In genomic region chr3:72802001-72802400, GRCh38 we compare ENCODE assay signal across 26 cellular contexts. TPM values are rescaled to one million over a fixed set of nuclear protein-coding genes. Genes with fewer than 3 reads are reported as not detected.
A peak's percentile ranks its signal among the peaks of the same experiment; 100 is the strongest.
DNase-seq lines count a peak whose midpoint lies in the region; ATAC-seq, FAIRE-seq and TF ChIP-seq lines count a peak whose summit lies in the region.
"Had no signal": no experiment of that assay in that cellular context is flagged by ENCODE, and none has a peak within 500 bp of the region (broad histone marks: within the 10 kb centered on the region; RNA-seq: fewer than 3 reads in every experiment).

No MANE protein-coding gene starts in this region.

- H4K20me1 ChIP-seq in mammary epithelial cell (ENCODE audit: insufficient read depth, low read length) (no peaks in the 10 kb centered on the region), keratinocyte (ENCODE audit: control insufficient read depth, extremely low read depth, insufficient read depth, low read length) (no peaks in the 10 kb centered on the region)
- H4K20me1 ChIP-seq: BLaER1 treated with 17β-estradiol and CSF1 and Interleukin-3, amounts not matched to agents 10 nM and 100 nM had no signal

- no peak overlapping the region for H3K27ac ChIP-seq in mammary epithelial cell (ENCODE audit: insufficient read depth, low read depth, low read length)
- no peak overlapping the region for H3K27ac ChIP-seq in keratinocyte (ENCODE audit: control insufficient read depth, insufficient read depth, low read length)
- H3K27ac ChIP-seq: A549; BLaER1 treated with 17β-estradiol and CSF1 and Interleukin-3, amounts not matched to agents 10 nM and 100 nM; GM23248 had no signal

- H3K27me3 ChIP-seq in mammary epithelial cell (ENCODE audit: insufficient read depth, low read length) (no peaks in the 10 kb centered on the region), keratinocyte (ENCODE audit: control insufficient read depth, extremely low read depth, insufficient read depth, low read length) (no peaks in the 10 kb centered on the region)
- H3K27me3 ChIP-seq: BE2C; BLaER1 treated with 17β-estradiol and CSF1 and Interleukin-3, amounts not matched to agents 10 nM and 100 nM had no signal

- H3K4me1 Mint-ChIP-seq in MCF 10A (ENCODE audit: insufficient read depth, unreplicated experiment) (no peaks in the 10 kb centered on the region), WTC11 (peaks cover 25% of the 10 kb centered on the region)
- H3K4me1 Mint-ChIP-seq: CD14-positive monocyte; CD8-positive, alpha-beta memory T cell had no signal

- H3K36me3 ChIP-seq in mammary epithelial cell (ENCODE audit: insufficient read depth, low read length): no peaks in the 10 kb centered on the region
- H3K36me3 ChIP-seq in keratinocyte (ENCODE audit: control insufficient read depth in 2 of 2, extremely low read depth in 1 of 2, insufficient read depth in 2 of 2, low read length in 2 of 2): peaks cover 0 to 2% of the 10 kb centered on the region in 2 experiments
- H3K36me3 ChIP-seq: BE2C had no signal

- H3K4me1 ChIP-seq in mammary epithelial cell (ENCODE audit: insufficient read depth, low read length): no peaks in the 10 kb centered on the region
- H3K4me1 ChIP-seq in keratinocyte (ENCODE audit: control insufficient read depth, extremely low read depth, insufficient read depth, low read length): no peaks in the 10 kb centered on the region
- H3K4me1 ChIP-seq: A549; BLaER1 treated with 17β-estradiol and CSF1 and Interleukin-3, amounts not matched to agents 10 nM and 100 nM had no signal

- H3K9me3 ChIP-seq in mammary epithelial cell (replicated peaks; ENCODE audit: insufficient read depth, low read length) (no peaks in the 10 kb centered on the region), keratinocyte (ENCODE audit: control insufficient read depth, low read depth, low read length) (no peaks in the 10 kb centered on the region)
- H3K9me3 ChIP-seq: A549; BE2C; BLaER1 treated with 17β-estradiol and CSF1 and Interleukin-3, amounts not matched to agents 10 nM and 100 nM had no signal

- in situ Hi-C loops in mammary epithelial cell (cut with MboI; ENCODE audit: low sequenced_read_pairs in 2 of 2): loop anchor here (25.0 kb wide), 4 partner anchors 140 to 1090 kb away; partner anchors contain the start of gene RYBP (in 1 of the 2)

- H3K4me2 ChIP-seq in mammary epithelial cell (ENCODE audit: insufficient read depth, low read depth, low read length) (no peak overlapping the region), keratinocyte (ENCODE audit: control insufficient read depth, extremely low read depth, insufficient read depth, low read depth, low read length) (no peak overlapping the region)
- H3K4me2 ChIP-seq: A549; BLaER1 treated with 17β-estradiol and CSF1 and Interleukin-3, amounts not matched to agents 10 nM and 100 nM had no signal

- intact Hi-C loops in MCF 10A (cut with micrococcal nuclease): no loop called here
- intact Hi-C loops in mammary epithelial cell (cut with micrococcal nuclease): no loop called here

- H3K36me3 Mint-ChIP-seq in MCF 10A (ENCODE audit: insufficient read depth, unreplicated experiment): no peaks in the 10 kb centered on the region
- no peaks in the 10 kb centered on the region for H3K36me3 Mint-ChIP-seq in WTC11

- H3K4me3 Mint-ChIP-seq in MCF 10A (ENCODE audit: unreplicated experiment) (no peak overlapping the region), WTC11 (no peak overlapping the region)
- H3K4me3 Mint-ChIP-seq: CD14-positive monocyte; CD4-positive, alpha-beta T cell; CD8-positive, alpha-beta memory T cell had no signal

- DNase-seq in MCF 10A (ENCODE audit: unreplicated experiment): no peak
- DNase-seq in mammary epithelial cell: no peak
- no peak for DNase-seq in WTC11 (ENCODE audit: low spot score)
- no peak for DNase-seq in keratinocyte (ENCODE audit: low read depth, low spot score)
- DNase-seq in kidney tubule cell (ENCODE audit: low spot score): no peak
- DNase-seq: 8988T; ACHN; AML-193; BE2C; CD4-positive, alpha-beta T cell; CD8-positive, alpha-beta memory T cell; DMS 273 treated with DMSO at 0.1 percent for 48 hours; DMS79; EL; GDM1; GM23248; HCEC 1CT had no signal

- TF ChIP-seq CTCF in MCF 10A (IDR thresholded peaks at IDR 0.05; ENCODE audit: unreplicated experiment): no peak
- TF ChIP-seq CTCF in mammary epithelial cell (conservative IDR thresholded peaks at IDR 0.05 in 1 of 2, IDR thresholded peaks at IDR 0.05 in 1 of 2; ENCODE audit: extremely low read depth in 1 of 2, insufficient read depth in 1 of 2, low read depth in 1 of 2, low read length in 2 of 2): no peak
- no peak for TF ChIP-seq CTCF in WTC11 (IDR thresholded peaks at IDR 0.05)
- no peak for TF ChIP-seq CTCF in keratinocyte (optimal IDR thresholded peaks at IDR 0.05 in 1 of 3, IDR thresholded peaks at IDR 0.05 in 1 of 3, conservative IDR thresholded peaks at IDR 0.05 in 1 of 3; ENCODE audit: extremely low read depth in 1 of 3, insufficient read depth in 2 of 3, low read length in 3 of 3)

- POLR2A ChIA-PET in MCF 10A (lab: Yijun Ruan, JAX): interaction anchor here (0.7 kb wide), 1 partner anchor 110 kb away, joined by 3 read pairs; no protein-coding TSS in a partner anchor
- POLR2A ChIA-PET in WTC11 (lab: Charles Lee): no interaction called here

- ATAC-seq in WTC11 (peak; percentile 71), GM21526 (IDR thresholded peaks at IDR 0.05; ENCODE audit: low FRiP score, unreplicated experiment) (no peak), GM21528 (IDR thresholded peaks at IDR 0.05; ENCODE audit: low FRiP score, unreplicated experiment) (no peak)
- ATAC-seq: A549, GM12878 had no signal

- H3K27me3 Mint-ChIP-seq in MCF 10A (ENCODE audit: insufficient read depth, unreplicated experiment) (no peaks in the 10 kb centered on the region), WTC11 (ENCODE audit: low read depth) (no peaks in the 10 kb centered on the region)
- H3K27me3 Mint-ChIP-seq: CD4-positive, alpha-beta T cell; CD8-positive, alpha-beta memory T cell had no signal

- H3K27ac Mint-ChIP-seq in MCF 10A (ENCODE audit: low read depth, unreplicated experiment) (peak overlapping the region; percentile 10), WTC11 (peak overlapping the region; percentile 20; the same call in 1 of the 2 replicates)
- H3K27ac Mint-ChIP-seq: CD4-positive, alpha-beta T cell had no signal

- FAIRE-seq in keratinocyte (lab: Jason Lieb, UNC): peak; percentile 29
- FAIRE-seq: A549, D721Med, GM12878, GM18507, H54 had no signal

- BruUV-seq in MCF 10A (replicated peaks; lab: Mats Ljungman, UMichigan): no TSS peak
- BruUV-seq in mammary epithelial cell (replicated peaks; lab: Mats Ljungman, UMichigan): no TSS peak

- CTCF ChIA-PET in MCF 10A (lab: Yijun Ruan, JAX) (no interaction called here), mammary epithelial cell (lab: Charles Lee; ENCODE audit: low non-redundant PET) (no interaction called here), WTC11 (lab: Charles Lee) (no interaction called here)

- dilution Hi-C loops in mammary epithelial cell (cut with HindIII; ENCODE audit: low sequenced_read_pairs) (loop anchor here (25.0 kb wide), 1 partner anchor 865 kb away; no protein-coding TSS in a partner anchor), keratinocyte (cut with MboI; ENCODE audit: extremely low pct_ligation_motif_present, low sequenced_read_pairs) (no loop called here)

- H3K9ac ChIP-seq in mammary epithelial cell (ENCODE audit: insufficient read depth, low read length): no peak overlapping the region
- no peak overlapping the region for H3K9ac ChIP-seq in keratinocyte (ENCODE audit: control insufficient read depth, extremely low read depth, insufficient read depth, low read length)
- H3K9ac ChIP-seq: BLaER1 treated with 17β-estradiol and CSF1 and Interleukin-3, amounts not matched to agents 10 nM and 100 nM; GM23248 had no signal

- WGBS in mammary epithelial cell (ENCODE audit: low coverage, missing lambda C conversion rate): 99% methylated on average over 5 of the region's 5 CpGs

- H3K9me3 Mint-ChIP-seq in MCF 10A (ENCODE audit: unreplicated experiment) (no peaks in the 10 kb centered on the region), WTC11 (no peaks in the 10 kb centered on the region)
- H3K9me3 Mint-ChIP-seq: CD14-positive monocyte; CD4-positive, alpha-beta T cell; CD8-positive, alpha-beta memory T cell had no signal

- no peaks in the 10 kb centered on the region for H3K9me1 ChIP-seq in keratinocyte (ENCODE audit: control insufficient read depth, extremely low read depth, insufficient read depth, low read length)

- no peak overlapping the region for H2AFZ ChIP-seq in mammary epithelial cell (ENCODE audit: low read depth, low read length)
- H2AFZ ChIP-seq in keratinocyte (ENCODE audit: control insufficient read depth, low read length): no peak overlapping the region
- H2AFZ ChIP-seq: GM23248 had no signal

- no peak overlapping the region for H3K4me3 ChIP-seq in mammary epithelial cell (replicated peaks in 1 of 3; ENCODE audit: insufficient read depth in 1 of 3, low read depth in 2 of 3, low read length in 3 of 3)
- H3K4me3 ChIP-seq in keratinocyte (ENCODE audit: control insufficient read depth in 2 of 3, extremely low read depth in 1 of 3, insufficient read depth in 2 of 3, low read depth in 1 of 3, low read length in 3 of 3): no peak overlapping the region
- H3K4me3 ChIP-seq: A549; BLaER1 treated with 17β-estradiol and CSF1 and Interleukin-3, amounts not matched to agents 10 nM and 100 nM; GM12878; GM23248 had no signal

- H3K79me2 ChIP-seq in mammary epithelial cell (ENCODE audit: insufficient read depth, low read length): no peaks in the 10 kb centered on the region
- H3K79me2 ChIP-seq in keratinocyte (ENCODE audit: control insufficient read depth, insufficient read depth, low read length): no peaks in the 10 kb centered on the region

TF ChIP-seq in WTC11, 78 proteins besides CTCF, POLR2A, EP300 and RAD21 (continues in another document):
- no peak for TF ChIP-seq MXD4 (CRISPR knock-in tag; IDR thresholded peaks at IDR 0.05; ENCODE audit: borderline replicate concordance)
- TF ChIP-seq GABPB1 (CRISPR knock-in tag; IDR thresholded peaks at IDR 0.05): no peak
- no peak for TF ChIP-seq ZNF121 (CRISPR knock-in tag; IDR thresholded peaks at IDR 0.05)

RNA-seq across cellular contexts. Expression of gene SHQ1, which starts 46.2 kb away (rescaled TPM):
- total RNA-seq in MCF 10A (2022) (17.4 and 30.4 TPM in 2 replicates), mammary epithelial cell (10 to 100 TPM; 17.0 to 23.0 TPM), WTC11 (2021) (24.5 to 29.1 TPM (median 27.2 TPM) in 3 replicates)
- polyA plus RNA-seq in mammary epithelial cell (12.4 TPM), keratinocyte (9.7 to 17.7 TPM (median 13.4 TPM) in 3 replicates)
- polyA minus RNA-seq in mammary epithelial cell (18.1 TPM), keratinocyte (4.4 to 11.3 TPM (median 5.8 TPM) in 3 replicates)
- 18.3 TPM for polyA plus RNA-seq in keratinocyte (2011; ENCODE audit: low read depth)
- polyA plus RNA-seq in keratinocyte (2011; cell fraction: cytosol; rRNA removed): 8.6 and 15.9 TPM in 2 replicates
- 12.8 and 14.6 TPM in 2 replicates for polyA plus RNA-seq in keratinocyte (2011; cell fraction: nucleus; rRNA removed)
- polyA plus RNA-seq in keratinocyte (2012; ENCODE audit: low replicate concordance): 8.1 and 14.5 TPM in 2 replicates
- 6.5 TPM for polyA minus RNA-seq in keratinocyte (2011; cell fraction: cytosol; rRNA and poly(A)+ RNA removed)
- polyA minus RNA-seq in keratinocyte (2011; cell fraction: nucleus; rRNA and poly(A)+ RNA removed): 11.9 and 14.2 TPM in 2 replicates
